ENCODE assay signal across 1 cellular context in the genomic region with DNA sequence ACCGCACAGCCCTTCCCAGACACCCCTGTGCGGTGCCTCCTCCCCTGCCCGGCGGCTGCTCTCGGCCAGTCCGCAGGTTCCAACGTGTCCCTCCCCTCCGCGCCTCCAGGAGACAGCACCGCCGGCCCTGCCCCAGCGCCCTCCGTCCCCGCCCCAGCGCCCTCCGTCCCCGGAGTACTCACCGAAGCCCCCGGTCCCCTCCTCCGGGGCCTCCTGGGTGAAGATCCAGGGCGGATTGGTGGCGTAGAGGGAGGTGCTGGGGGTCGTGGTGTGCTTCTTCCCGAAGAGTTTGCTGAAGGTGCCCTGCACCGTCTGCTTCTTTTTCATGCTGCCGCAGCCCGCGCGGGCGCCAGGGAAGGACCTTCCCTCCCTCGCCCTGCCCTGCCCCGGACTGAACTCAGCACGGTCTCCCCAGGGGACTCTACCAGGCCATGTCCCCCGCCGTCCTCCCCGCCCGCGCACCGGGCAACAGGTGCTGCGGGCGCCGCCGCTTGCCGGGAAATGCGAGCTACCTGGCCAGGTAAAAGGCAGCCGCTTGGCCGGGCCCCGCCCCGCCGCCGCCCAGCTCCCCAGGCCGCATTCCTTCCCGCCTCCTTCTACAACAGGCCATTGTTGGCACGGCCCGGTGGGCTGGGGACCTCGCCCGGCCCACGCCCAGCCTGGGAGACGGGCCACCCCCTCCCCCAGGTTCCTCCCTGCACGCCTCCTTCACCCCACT.
A peak's percentile ranks its signal among the peaks of the same experiment; 100 is the strongest.
TF ChIP-seq lines count a peak whose summit lies in the region.

A gene with protein sequence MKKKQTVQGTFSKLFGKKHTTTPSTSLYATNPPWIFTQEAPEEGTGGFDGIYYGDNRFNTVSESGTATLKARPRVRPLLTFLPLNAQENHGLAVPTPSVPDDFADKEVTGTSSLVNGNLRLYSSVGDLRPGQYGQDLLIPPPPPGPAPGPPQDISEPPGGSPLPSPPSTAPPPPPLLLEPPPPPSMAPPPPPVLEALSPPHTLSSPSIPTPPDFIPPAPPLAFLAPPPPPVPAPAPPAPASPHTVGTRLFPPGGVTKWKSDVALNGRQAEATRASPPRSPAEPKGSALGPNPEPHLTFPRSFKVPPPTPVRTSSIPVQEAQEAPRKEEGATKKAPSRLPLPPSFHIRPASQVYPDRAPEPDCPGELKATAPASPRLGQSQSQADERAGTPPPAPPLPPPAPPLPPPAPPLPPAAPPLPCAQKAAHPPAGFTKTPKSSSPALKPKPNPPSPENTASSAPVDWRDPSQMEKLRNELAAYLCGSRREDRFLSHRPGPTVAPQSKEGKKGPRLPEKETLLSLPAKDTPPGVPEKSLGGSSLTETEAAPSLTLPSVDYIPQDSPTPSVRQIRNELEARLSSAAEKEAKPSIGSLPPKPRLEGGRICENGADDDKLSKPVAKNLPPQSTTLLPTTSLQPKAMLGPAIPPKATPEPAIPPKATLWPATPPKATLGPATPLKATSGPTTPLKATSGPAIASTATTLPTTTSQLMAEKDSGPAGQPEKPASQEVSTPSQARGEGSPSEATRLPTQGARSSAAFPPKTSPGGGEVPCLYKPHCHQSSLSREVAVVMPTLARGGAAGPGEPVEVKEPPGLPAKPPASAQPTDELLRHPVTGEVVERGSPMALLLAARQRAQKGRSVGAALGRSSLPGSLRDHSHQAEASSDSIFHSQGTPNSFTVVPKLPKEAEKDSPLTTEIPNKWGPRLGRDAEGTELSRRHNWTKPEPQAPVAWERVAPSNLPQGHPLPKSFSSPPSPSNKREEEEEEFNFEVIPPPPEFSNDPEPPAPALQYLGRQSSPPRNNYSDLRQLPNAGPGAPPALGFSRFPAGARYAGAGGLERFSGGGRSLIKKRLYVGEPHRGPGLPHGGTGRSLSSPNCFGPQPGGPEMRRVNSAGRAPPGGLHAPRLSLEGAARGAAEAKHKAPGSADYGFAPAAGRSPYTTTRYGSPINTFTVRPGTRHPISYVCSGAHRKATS (minus strand): TSS at position 503 of the 718 bp plus-strand sequence. CDS start 176 bp downstream, at position 327.

TF ChIP-seq in HEK293, 187 proteins besides CTCF, POLR2A, EP300 and RAD21 (continued from another document and continues in another):
- no peak for TF ChIP-seq ZNF19 (tag by site-specific recombination; IDR thresholded peaks at IDR 0.05; ENCODE audit: low read depth)
- TF ChIP-seq KLF8 (tag by site-specific recombination; IDR thresholded peaks at IDR 0.05) = peak; percentile 61; the same call in 1 of the 2 replicates
- TF ChIP-seq WT1 (tag by site-specific recombination; IDR thresholded peaks at IDR 0.05) = peak; percentile 14; the same call in 1 of the 2 replicates
- TF ChIP-seq, protein P1, sequence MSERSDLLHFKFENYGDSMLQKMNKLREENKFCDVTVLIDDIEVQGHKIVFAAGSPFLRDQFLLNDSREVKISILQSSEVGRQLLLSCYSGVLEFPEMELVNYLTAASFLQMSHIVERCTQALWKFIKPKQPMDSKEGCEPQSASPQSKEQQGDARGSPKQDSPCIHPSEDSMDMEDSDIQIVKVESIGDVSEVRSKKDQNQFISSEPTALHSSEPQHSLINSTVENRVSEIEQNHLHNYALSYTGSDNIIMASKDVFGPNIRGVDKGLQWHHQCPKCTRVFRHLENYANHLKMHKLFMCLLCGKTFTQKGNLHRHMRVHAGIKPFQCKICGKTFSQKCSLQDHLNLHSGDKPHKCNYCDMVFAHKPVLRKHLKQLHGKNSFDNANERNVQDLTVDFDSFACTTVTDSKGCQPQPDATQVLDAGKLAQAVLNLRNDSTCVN (tag by site-specific recombination; optimal IDR thresholded peaks at IDR 0.05) = peak; percentile 45
- no peak for TF ChIP-seq ZNF785 (tag by site-specific recombination; IDR thresholded peaks at IDR 0.05)
- TF ChIP-seq ZNF48 (tag by site-specific recombination; IDR thresholded peaks at IDR 0.05) = no peak
- TF ChIP-seq ZNF221 (tag by site-specific recombination; IDR thresholded peaks at IDR 0.05; ENCODE audit: borderline replicate concordance) = no peak
- peak; percentile 91 for TF ChIP-seq ZBTB8A (tag by site-specific recombination; IDR thresholded peaks at IDR 0.05)
- TF ChIP-seq MEIS1 (CRISPR knock-in tag; IDR thresholded peaks at IDR 0.05; ENCODE audit: borderline replicate concordance) = no peak
- TF ChIP-seq ZNF302 (tag by site-specific recombination; IDR thresholded peaks at IDR 0.05; ENCODE audit: low read depth) = no peak
- 0 out of 2 replicates have a peak, but pooled peaks have one; percentile 29 for TF ChIP-seq ZEB2 (tag by site-specific recombination; IDR thresholded peaks at IDR 0.05)
- TF ChIP-seq, protein P2, sequence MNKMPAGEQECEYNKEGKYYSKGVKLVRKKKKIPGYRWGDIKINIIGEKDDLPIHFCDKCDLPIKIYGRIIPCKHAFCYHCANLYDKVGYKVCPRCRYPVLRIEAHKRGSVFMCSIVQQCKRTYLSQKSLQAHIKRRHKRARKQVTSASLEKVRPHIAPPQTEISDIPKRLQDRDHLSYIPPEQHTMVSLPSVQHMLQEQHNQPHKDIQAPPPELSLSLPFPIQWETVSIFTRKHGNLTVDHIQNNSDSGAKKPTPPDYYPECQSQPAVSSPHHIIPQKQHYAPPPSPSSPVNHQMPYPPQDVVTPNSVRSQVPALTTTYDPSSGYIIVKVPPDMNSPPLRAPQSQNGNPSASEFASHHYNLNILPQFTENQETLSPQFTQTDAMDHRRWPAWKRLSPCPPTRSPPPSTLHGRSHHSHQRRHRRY (tag by site-specific recombination; IDR thresholded peaks at IDR 0.05) = no peak
- peak; percentile 97 for TF ChIP-seq KLF1 (tag by site-specific recombination; IDR thresholded peaks at IDR 0.05)
- TF ChIP-seq ZNF133 (tag by site-specific recombination; IDR thresholded peaks at IDR 0.05) = no peak
- no peak; the same call in 1 of the 2 replicates for TF ChIP-seq ZIC2 (tag by site-specific recombination; IDR thresholded peaks at IDR 0.05)
- TF ChIP-seq, protein P3, sequence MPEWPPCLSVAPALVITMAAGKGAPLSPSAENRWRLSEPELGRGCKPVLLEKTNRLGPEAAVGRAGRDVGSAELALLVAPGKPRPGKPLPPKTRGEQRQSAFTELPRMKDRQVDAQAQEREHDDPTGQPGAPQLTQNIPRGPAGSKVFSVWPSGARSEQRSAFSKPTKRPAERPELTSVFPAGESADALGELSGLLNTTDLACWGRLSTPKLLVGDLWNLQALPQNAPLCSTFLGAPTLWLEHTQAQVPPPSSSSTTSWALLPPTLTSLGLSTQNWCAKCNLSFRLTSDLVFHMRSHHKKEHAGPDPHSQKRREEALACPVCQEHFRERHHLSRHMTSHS (tag by site-specific recombination; IDR thresholded peaks at IDR 0.05) = no peak
- TF ChIP-seq, protein P4, sequence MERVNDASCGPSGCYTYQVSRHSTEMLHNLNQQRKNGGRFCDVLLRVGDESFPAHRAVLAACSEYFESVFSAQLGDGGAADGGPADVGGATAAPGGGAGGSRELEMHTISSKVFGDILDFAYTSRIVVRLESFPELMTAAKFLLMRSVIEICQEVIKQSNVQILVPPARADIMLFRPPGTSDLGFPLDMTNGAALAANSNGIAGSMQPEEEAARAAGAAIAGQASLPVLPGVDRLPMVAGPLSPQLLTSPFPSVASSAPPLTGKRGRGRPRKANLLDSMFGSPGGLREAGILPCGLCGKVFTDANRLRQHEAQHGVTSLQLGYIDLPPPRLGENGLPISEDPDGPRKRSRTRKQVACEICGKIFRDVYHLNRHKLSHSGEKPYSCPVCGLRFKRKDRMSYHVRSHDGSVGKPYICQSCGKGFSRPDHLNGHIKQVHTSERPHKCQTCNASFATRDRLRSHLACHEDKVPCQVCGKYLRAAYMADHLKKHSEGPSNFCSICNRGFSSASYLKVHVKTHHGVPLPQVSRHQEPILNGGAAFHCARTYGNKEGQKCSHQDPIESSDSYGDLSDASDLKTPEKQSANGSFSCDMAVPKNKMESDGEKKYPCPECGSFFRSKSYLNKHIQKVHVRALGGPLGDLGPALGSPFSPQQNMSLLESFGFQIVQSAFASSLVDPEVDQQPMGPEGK (tag by site-specific recombination; IDR thresholded peaks at IDR 0.05) = 0 out of 2 replicates have a peak, but pooled peaks have one; percentile 42
- no peak for TF ChIP-seq MYNN (tag by site-specific recombination; IDR thresholded peaks at IDR 0.05; ENCODE audit: borderline replicate concordance)
- peak; percentile 99 for TF ChIP-seq ZXDB (tag by site-specific recombination; IDR thresholded peaks at IDR 0.05)
- TF ChIP-seq ZNF530 (tag by site-specific recombination; IDR thresholded peaks at IDR 0.05; ENCODE audit: low read depth) = no peak
- TF ChIP-seq ZNF341 (tag by site-specific recombination; IDR thresholded peaks at IDR 0.05; ENCODE audit: low read depth) = peak; percentile 90
- TF ChIP-seq, protein P5, sequence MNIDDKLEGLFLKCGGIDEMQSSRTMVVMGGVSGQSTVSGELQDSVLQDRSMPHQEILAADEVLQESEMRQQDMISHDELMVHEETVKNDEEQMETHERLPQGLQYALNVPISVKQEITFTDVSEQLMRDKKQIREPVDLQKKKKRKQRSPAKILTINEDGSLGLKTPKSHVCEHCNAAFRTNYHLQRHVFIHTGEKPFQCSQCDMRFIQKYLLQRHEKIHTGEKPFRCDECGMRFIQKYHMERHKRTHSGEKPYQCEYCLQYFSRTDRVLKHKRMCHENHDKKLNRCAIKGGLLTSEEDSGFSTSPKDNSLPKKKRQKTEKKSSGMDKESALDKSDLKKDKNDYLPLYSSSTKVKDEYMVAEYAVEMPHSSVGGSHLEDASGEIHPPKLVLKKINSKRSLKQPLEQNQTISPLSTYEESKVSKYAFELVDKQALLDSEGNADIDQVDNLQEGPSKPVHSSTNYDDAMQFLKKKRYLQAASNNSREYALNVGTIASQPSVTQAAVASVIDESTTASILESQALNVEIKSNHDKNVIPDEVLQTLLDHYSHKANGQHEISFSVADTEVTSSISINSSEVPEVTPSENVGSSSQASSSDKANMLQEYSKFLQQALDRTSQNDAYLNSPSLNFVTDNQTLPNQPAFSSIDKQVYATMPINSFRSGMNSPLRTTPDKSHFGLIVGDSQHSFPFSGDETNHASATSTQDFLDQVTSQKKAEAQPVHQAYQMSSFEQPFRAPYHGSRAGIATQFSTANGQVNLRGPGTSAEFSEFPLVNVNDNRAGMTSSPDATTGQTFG (tag by site-specific recombination; IDR thresholded peaks at IDR 0.05; ENCODE audit: borderline replicate concordance) = no peak
- TF ChIP-seq EGR2 (tag by site-specific recombination; IDR thresholded peaks at IDR 0.05; ENCODE audit: low read depth) = peak; percentile 80
- no peak for TF ChIP-seq ZNF585B (tag by site-specific recombination; IDR thresholded peaks at IDR 0.05)
- TF ChIP-seq ZNF768 (tag by site-specific recombination; IDR thresholded peaks at IDR 0.05) = no peak
- TF ChIP-seq ZNF837 (tag by site-specific recombination; IDR thresholded peaks at IDR 0.05) = no peak
- TF ChIP-seq ZNF76 (tag by site-specific recombination; IDR thresholded peaks at IDR 0.05; ENCODE audit: borderline replicate concordance, low read depth) = peak; percentile 87
- TF ChIP-seq ZNF501 (tag by site-specific recombination; IDR thresholded peaks at IDR 0.05) = peak; percentile 67; the same call in 1 of the 2 replicates
- TF ChIP-seq KLF9 (tag by site-specific recombination; IDR thresholded peaks at IDR 0.05; ENCODE audit: low read depth) = 0 out of 2 replicates have a peak, but pooled peaks have one; percentile 11
- TF ChIP-seq KLF7 (tag by site-specific recombination; IDR thresholded peaks at IDR 0.05; ENCODE audit: borderline replicate concordance) = 0 out of 2 replicates have a peak, but pooled peaks have one; percentile 48
- no peak for TF ChIP-seq ZNF433 (tag by site-specific recombination; IDR thresholded peaks at IDR 0.05; ENCODE audit: low read depth)
- no peak for TF ChIP-seq ZNF404 (tag by site-specific recombination; IDR thresholded peaks at IDR 0.05)
- no peak for TF ChIP-seq ZNF677 (tag by site-specific recombination; IDR thresholded peaks at IDR 0.05)
- TF ChIP-seq ZNF16 (tag by site-specific recombination; IDR thresholded peaks at IDR 0.05; ENCODE audit: low read depth) = no peak
- TF ChIP-seq, protein P6, sequence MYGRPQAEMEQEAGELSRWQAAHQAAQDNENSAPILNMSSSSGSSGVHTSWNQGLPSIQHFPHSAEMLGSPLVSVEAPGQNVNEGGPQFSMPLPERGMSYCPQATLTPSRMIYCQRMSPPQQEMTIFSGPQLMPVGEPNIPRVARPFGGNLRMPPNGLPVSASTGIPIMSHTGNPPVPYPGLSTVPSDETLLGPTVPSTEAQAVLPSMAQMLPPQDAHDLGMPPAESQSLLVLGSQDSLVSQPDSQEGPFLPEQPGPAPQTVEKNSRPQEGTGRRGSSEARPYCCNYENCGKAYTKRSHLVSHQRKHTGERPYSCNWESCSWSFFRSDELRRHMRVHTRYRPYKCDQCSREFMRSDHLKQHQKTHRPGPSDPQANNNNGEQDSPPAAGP (tag by site-specific recombination; IDR thresholded peaks at IDR 0.05) = peak; percentile 25; the same call in 1 of the 2 replicates
- peak; percentile 84 for TF ChIP-seq SCRT1 (tag by site-specific recombination; IDR thresholded peaks at IDR 0.05; ENCODE audit: borderline replicate concordance)
- no peak for TF ChIP-seq ZNF473 (tag by site-specific recombination; IDR thresholded peaks at IDR 0.05)
- TF ChIP-seq GLIS2 (tag by site-specific recombination; IDR thresholded peaks at IDR 0.05) = peak; percentile 60
